Comparison of ENCODE assay signal across 31 cellular contexts in the genomic region with DNA sequence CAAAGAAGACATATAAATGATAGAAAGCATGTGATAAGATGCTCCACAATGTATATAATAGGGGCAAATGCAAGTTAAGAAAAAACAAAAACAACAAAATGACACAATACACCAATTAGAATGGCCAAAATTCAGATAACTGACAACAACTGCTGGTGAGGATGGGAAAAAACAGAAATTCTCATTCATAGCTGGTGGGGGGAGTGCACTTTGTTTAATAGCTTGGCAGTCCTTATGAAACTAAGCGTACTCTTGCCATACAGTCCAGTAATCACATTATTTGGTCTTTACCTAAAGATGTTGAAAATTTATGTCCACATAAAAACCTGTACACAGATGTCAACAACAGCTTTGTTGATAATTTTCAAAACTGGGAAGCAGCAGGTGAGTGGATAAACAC.
"Had no signal": no experiment of that assay in that cellular context is flagged by ENCODE, and none has a peak within 500 bp of the region (broad histone marks: within the 10 kb centered on the region; RNA-seq: fewer than 3 reads in every experiment).

No MANE protein-coding gene starts in this region.

- H3K9me3 ChIP-seq: esophagus squamous epithelium, right atrium auricular region, stomach, tibial artery had no signal

- H3K27me3 ChIP-seq: esophagus squamous epithelium, heart right ventricle, right atrium auricular region, stomach, tibial artery had no signal

- H3K27me3 Mint-ChIP-seq: memory B cell; naive B cell; natural killer cell treated with Interleukin-12 subunit alpha and Interleukin-12 subunit beta and Interleukin-15 and Interleukin-18, amount 100 ng/mL, for 72 hours; progenitor cell of endocrine pancreas; type B pancreatic cell had no signal

- DNase-seq: dermis blood vessel endothelial cell; effector memory CD4-positive, alpha-beta T cell; erythroblast; esophagus squamous epithelium; foreskin melanocyte; glutamatergic neuron; heart right ventricle; hippocampal formation; kidney; mucosa of descending colon; naive B cell; stimulated activated CD4-positive, alpha-beta T cell treated with anti-CD3 and anti-CD28 coated beads, Interleukin-12 subunit alpha, Interleukin-12 subunit beta, amount 100 ng/mL, for 4 hours; stimulated activated CD4-positive, alpha-beta T cell treated with anti-CD3 and anti-CD28 coated beads, Interleukin-2, amount 100 ng/mL, for 24 hours; stimulated activated CD4-positive, alpha-beta T cell treated with anti-CD3 and anti-CD28 coated beads, Interleukin-4, amount 100 ng/mL, for 24 hours; stimulated activated naive CD4-positive, alpha-beta T cell treated with Interleukin-2 at 50 U/mL for 16 hours; stomach; tibial artery had no signal

- H3K4me1 ChIP-seq: esophagus squamous epithelium, heart right ventricle, parathyroid adenoma, right atrium auricular region, stomach, tibial artery had no signal

- H3K27ac Mint-ChIP-seq: memory B cell; mesothelial cell of epicardium; naive B cell; natural killer cell treated with Interleukin-12 subunit alpha and Interleukin-12 subunit beta and Interleukin-15 and Interleukin-18, amount 100 ng/mL, for 72 hours; progenitor cell of endocrine pancreas; stimulated activated effector memory CD8-positive, alpha-beta T cell treated with anti-CD3 and anti-CD28 coated beads, Interleukin-12 subunit alpha, Interleukin-12 subunit beta, amount 100 ng/mL, for 72 hours; type B pancreatic cell had no signal

- H3K9me3 Mint-ChIP-seq: mesothelial cell of epicardium, type B pancreatic cell had no signal

- H3K4me3 ChIP-seq: coronary artery, esophagus squamous epithelium, heart right ventricle, lung, mucosa of descending colon, right atrium auricular region, smooth muscle cell, stomach, tibial artery had no signal

- H3K36me3 ChIP-seq: esophagus squamous epithelium, heart right ventricle, right atrium auricular region, stomach, tibial artery had no signal

- ATAC-seq: heart right ventricle; left lobe of liver; mucosa of descending colon; natural killer cell treated with Interleukin-12 subunit alpha and Interleukin-12 subunit beta and Interleukin-15 and Interleukin-18, amount 100 ng/mL, for 72 hours; sciatic nerve; stimulated activated effector memory CD8-positive, alpha-beta T cell treated with anti-CD3 and anti-CD28 coated beads, Interleukin-12 subunit alpha, Interleukin-12 subunit beta, amount 100 ng/mL, for 72 hours had no signal

- H3K9ac ChIP-seq: parathyroid adenoma had no signal

- H3K36me3 Mint-ChIP-seq: memory B cell; mesothelial cell of epicardium; naive B cell; natural killer cell treated with Interleukin-12 subunit alpha and Interleukin-12 subunit beta and Interleukin-15 and Interleukin-18, amount 100 ng/mL, for 72 hours; stimulated activated effector memory CD8-positive, alpha-beta T cell treated with anti-CD3 and anti-CD28 coated beads, Interleukin-12 subunit alpha, Interleukin-12 subunit beta, amount 100 ng/mL, for 72 hours; type B pancreatic cell had no signal

- H3K4me1 Mint-ChIP-seq: memory B cell; mesothelial cell of epicardium; naive B cell; neural crest cell; stimulated activated effector memory CD8-positive, alpha-beta T cell treated with anti-CD3 and anti-CD28 coated beads, Interleukin-12 subunit alpha, Interleukin-12 subunit beta, amount 100 ng/mL, for 72 hours had no signal

- H3K27ac ChIP-seq: coronary artery, esophagus squamous epithelium, heart right ventricle, parathyroid adenoma, right atrium auricular region, stomach, tibial artery had no signal

- H3K4me3 Mint-ChIP-seq: memory B cell; mesothelial cell of epicardium; natural killer cell treated with Interleukin-12 subunit alpha and Interleukin-12 subunit beta and Interleukin-15 and Interleukin-18, amount 100 ng/mL, for 72 hours; neural crest cell; stimulated activated effector memory CD8-positive, alpha-beta T cell treated with anti-CD3 and anti-CD28 coated beads, Interleukin-12 subunit alpha, Interleukin-12 subunit beta, amount 100 ng/mL, for 72 hours; type B pancreatic cell had no signal
